In the genomic region with DNA sequence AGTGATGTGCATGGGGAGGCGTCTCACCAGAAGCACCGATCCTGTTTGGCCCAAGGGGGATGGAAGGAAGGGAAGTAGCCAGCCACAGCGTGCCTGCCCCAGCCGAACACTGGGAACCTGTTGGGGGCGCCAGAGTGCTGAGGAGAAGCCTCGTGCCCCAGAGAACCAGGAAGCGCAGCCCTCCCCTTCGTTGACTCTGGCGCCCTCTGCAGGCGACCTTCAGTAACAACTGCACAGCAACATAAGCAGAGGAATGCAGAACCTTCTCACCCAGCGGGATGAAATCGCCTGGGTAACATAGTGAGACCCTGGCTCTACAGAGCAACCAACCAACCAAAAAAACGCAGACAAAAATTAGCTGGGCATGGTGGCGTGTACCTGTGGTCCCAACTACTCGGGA, we compare ENCODE assay signal across 1 cellular context.
TF ChIP-seq lines count a peak whose summit lies in the region.

No MANE protein-coding gene starts in this region.

TF ChIP-seq in HCT116, 20 proteins besides CTCF, POLR2A, EP300 and RAD21:
- TF ChIP-seq ELF1 (IDR thresholded peaks at IDR 0.05; ENCODE audit: borderline replicate concordance, low read depth) = 0 out of 2 replicates have a peak, but pooled peaks have one; percentile 23
TF ChIP-seq in HCT116: peak in this region for 1; not testable (repeated sequence) for 19.
